ENCODE assay signal across 8 cellular contexts in genomic region chr11:14892036-14892556, GRCh38. TPM values are rescaled to one million over a fixed set of nuclear protein-coding genes. Genes with fewer than 3 reads are reported as not detected.
DNase-seq lines count a peak whose midpoint lies in the region; ATAC-seq and TF ChIP-seq lines count a peak whose summit lies in the region.

Gene CYP2R1 (minus strand): TSS chr11:14892231. CDS start chr11:14892205, 26 bp downstream.

- H3K4me1 Mint-ChIP-seq in T-helper 2 cell treated with Interferon-gamma antibody and Interleukin-4, amounts not matched to agents 5 μg/mL and 100 μg/mL, for 36 hours (ENCODE audit: low read depth): peaks cover 55% of the 10 kb centered on the region

- peak; percentile 92 for ATAC-seq in GM18505 (IDR thresholded peaks at IDR 0.05; ENCODE audit: unreplicated experiment)
- peak; percentile 97 for ATAC-seq in HG02970 (IDR thresholded peaks at IDR 0.05; ENCODE audit: low FRiP score, unreplicated experiment)
- peak; percentile 100 for ATAC-seq in right cardiac atrium
- ATAC-seq in aorta (ENCODE audit: low FRiP score): peak; percentile 98

- H3K36me3 ChIP-seq in ascending aorta: no peaks in the 10 kb centered on the region
- no peaks in the 10 kb centered on the region for H3K36me3 ChIP-seq in aorta (ENCODE audit: control insufficient read depth in 1 of 2, insufficient read depth in 2 of 2, low read length in 1 of 2)

- TF ChIP-seq CTCF in ascending aorta (IDR thresholded peaks at IDR 0.05): peak in 1 of 3 experiments; percentile 3

- H3K27ac Mint-ChIP-seq in T-helper 2 cell treated with Interferon-gamma antibody and Interleukin-4, amounts not matched to agents 5 μg/mL and 100 μg/mL, for 36 hours: peak within 1 kb of the TSS; percentile 98

- WGBS in right cardiac atrium: under 1% methylated on average over 36 of the region's 36 CpGs
- 0 to 1% methylated on average over 36 of the region's 36 CpGs for WGBS in aorta, 2 donors

- H3K4me3 ChIP-seq in ascending aorta (peak within 1 kb of the TSS; percentile 82), right cardiac atrium (ENCODE audit: low read length) (peak within 1 kb of the TSS; percentile 71), aorta (ENCODE audit: low read length in 2 of 2) (peak within 1 kb of the TSS; percentile 73 to 93)

- H3K4me3 Mint-ChIP-seq in T-helper 2 cell treated with Interferon-gamma antibody and Interleukin-4, amounts not matched to agents 5 μg/mL and 100 μg/mL, for 36 hours: peak within 1 kb of the TSS; percentile 97

- no peaks in the 10 kb centered on the region for H3K27me3 Mint-ChIP-seq in T-helper 2 cell treated with Interferon-gamma antibody and Interleukin-4, amounts not matched to agents 5 μg/mL and 100 μg/mL, for 36 hours (ENCODE audit: low read depth)

- no peaks in the 10 kb centered on the region for H3K27me3 ChIP-seq in ascending aorta
- H3K27me3 ChIP-seq in right cardiac atrium (ENCODE audit: control insufficient read depth, insufficient read depth): no peaks in the 10 kb centered on the region
- no peaks in the 10 kb centered on the region for H3K27me3 ChIP-seq in aorta (ENCODE audit: control insufficient read depth in 1 of 2, insufficient read depth in 2 of 2, low read length in 1 of 2)

- peak; percentile 91 for DNase-seq in NCI-H187 treated with DMSO at 0.1 percent for 48 hours (lab: John Stamatoyannopoulos, UW)
- DNase-seq in T-helper 2 cell treated with Interferon-gamma antibody and Interleukin-4, amounts not matched to agents 5 μg/mL and 100 μg/mL, for 36 hours (ENCODE audit: low spot score): peak; percentile 92
- peak; percentile 88 to 98 for DNase-seq in ascending aorta (ENCODE audit: low spot score in 2 of 2)
- peak; percentile 96 to 98 (median 97) for DNase-seq in right cardiac atrium
- DNase-seq in putamen (ENCODE audit: low spot score): peak; percentile 92
- DNase-seq in aorta: peak; percentile 97

- H3K9me3 ChIP-seq in ascending aorta (no peaks in the 10 kb centered on the region), right cardiac atrium (ENCODE audit: control insufficient read depth, low read length) (no peaks in the 10 kb centered on the region), aorta (ENCODE audit: control insufficient read depth, low read length) (no peaks in the 10 kb centered on the region)

- peaks cover 25% of the 10 kb centered on the region for H3K36me3 Mint-ChIP-seq in T-helper 2 cell treated with Interferon-gamma antibody and Interleukin-4, amounts not matched to agents 5 μg/mL and 100 μg/mL, for 36 hours (ENCODE audit: low read depth)

- intact Hi-C loops in ascending aorta (cut with DNase I) (loop anchor here (5.0 to 10.0 kb wide), 4 partner anchors 250 to 1430 kb away; partner anchors contain the start of genes BTBD10, FAR1 and PDE3B), right cardiac atrium (cut with DNase I) (loop anchor here in 2 of 4 donors (5.0 to 10.0 kb wide), 2 partner anchors 247 to 370 kb away; partner anchors contain the start of genes PDE3B (in 2 of the 2) and PSMA1 (in 1 of the 2)), aorta (cut with DNase I) (loop anchor here (5.0 to 10.0 kb wide), 4 partner anchors 250 to 597 kb away; partner anchors contain the start of genes PDE3B (in 2 of the 2) and PSMA1 (in 1 of the 2))

- peaks cover 0 to 16% of the 10 kb centered on the region in 2 donors for H3K4me1 ChIP-seq in ascending aorta
- H3K4me1 ChIP-seq in right cardiac atrium (ENCODE audit: control insufficient read depth, insufficient read depth, low read length): no peaks in the 10 kb centered on the region
- peaks cover 0 to 2% of the 10 kb centered on the region in 2 donors for H3K4me1 ChIP-seq in aorta (ENCODE audit: control insufficient read depth in 1 of 2, insufficient read depth in 2 of 2, low read length in 2 of 2)

- H3K27ac ChIP-seq in ascending aorta (peak within 1 kb of the TSS; percentile 90 to 95), right cardiac atrium (ENCODE audit: low read length) (peak within 1 kb of the TSS; percentile 80), aorta (ENCODE audit: low read depth in 1 of 2, low read length in 2 of 2) (peak within 1 kb of the TSS; percentile 76 to 79)

- peak; percentile 10 for TF ChIP-seq POLR2A in GM18505 (IDR thresholded peaks at IDR 0.05; ENCODE audit: borderline replicate concordance, extremely low read depth, insufficient read depth, insufficient read length)

- H3K9me3 Mint-ChIP-seq in T-helper 2 cell treated with Interferon-gamma antibody and Interleukin-4, amounts not matched to agents 5 μg/mL and 100 μg/mL, for 36 hours: no peaks in the 10 kb centered on the region

RNA-seq across cellular contexts. Expression of gene CYP2R1, which starts in this region (rescaled TPM):
- total RNA-seq in ascending aorta (40.1 TPM), right cardiac atrium (1 to 10 TPM; 8.2 to 9.8 (median 9.0) TPM), aorta (10 to 100 TPM; 23.1 to 26.2 TPM)
- polyA plus RNA-seq in right cardiac atrium (7.7 TPM), aorta (10 to 100 TPM; 13.3 to 43.4 TPM)

Comparison
In these comparisons a context has a peak if more than half of its experiments do, and no peak if none do; other contexts are left out.
1. Peak in every context shown above with its lines: DNase-seq, ATAC-seq, H3K4me3 ChIP-seq and H3K27ac ChIP-seq.